Comparison of ENCODE assay signal across 8 cellular contexts in genomic region chr1:200351826-200352549, GRCh38. TPM values are rescaled to one million over a fixed set of nuclear protein-coding genes. Genes with fewer than 3 reads are reported as not detected.
A peak's percentile ranks its signal among the peaks of the same experiment; 100 is the strongest.
DNase-seq lines count a peak whose midpoint lies in the region; ATAC-seq, FAIRE-seq and TF ChIP-seq lines count a peak whose summit lies in the region.

No MANE protein-coding gene starts in this region.

- peak; percentile 48 for FAIRE-seq in RCC 7860 (lab: Jason Lieb, UNC)
- no peak for FAIRE-seq in endothelial cell of umbilical vein (lab: Jason Lieb, UNC)

- POLR2A ChIA-PET in endothelial cell of umbilical vein (lab: Charles Lee) = no interaction called here

- H3K9me1 ChIP-seq in endothelial cell of umbilical vein (replicated peaks; ENCODE audit: control insufficient read depth, extremely low read depth, insufficient read depth, low read length) = no peaks in the 10 kb centered on the region

- TF ChIP-seq CTCF in GM10266 (IDR thresholded peaks at IDR 0.05; ENCODE audit: control insufficient read depth, insufficient read depth, low read depth, missing control alignments) (no peak), endothelial cell of umbilical vein (IDR thresholded peaks at IDR 0.05; ENCODE audit: extremely low read depth in 1 of 2, insufficient read depth in 1 of 2, low read depth in 1 of 2, low read length in 2 of 2) (no peak)

- H3K36me3 Mint-ChIP-seq in stimulated activated memory B cell treated with anti-CD40 and anti-IgM and Interleukin-4, amounts not matched to agents 10 μg/mL and 1 μg/mL and 100 μg/mL, for 72 hours = no peaks in the 10 kb centered on the region

- H3K4me3 ChIP-seq in endothelial cell of umbilical vein (replicated peaks in 1 of 3; ENCODE audit: insufficient read depth in 1 of 3, low read depth in 1 of 3, low read length in 3 of 3) = peak overlapping the region in 1 of 3 experiments; percentile 30

- BruUV-seq in endothelial cell of umbilical vein (replicated peaks; lab: Mats Ljungman, UMichigan) = no TSS peak

- H3K36me3 ChIP-seq in endothelial cell of umbilical vein (ENCODE audit: control insufficient read depth in 2 of 2, extremely low read depth in 1 of 2, insufficient read depth in 2 of 2, low read length in 2 of 2) = no peaks in the 10 kb centered on the region

- no peaks in the 10 kb centered on the region for H3K9me3 Mint-ChIP-seq in stimulated activated memory B cell treated with anti-CD40 and anti-IgM and Interleukin-4, amounts not matched to agents 10 μg/mL and 1 μg/mL and 100 μg/mL, for 72 hours

- dilution Hi-C loops in endothelial cell of umbilical vein (cut with MboI; ENCODE audit: extremely low pct_ligation_motif_present, low sequenced_read_pairs) = no loop called here

- H3K27ac ChIP-seq in endothelial cell of umbilical vein (ENCODE audit: insufficient read depth, low read depth, low read length) = no peak overlapping the region

- DNase-seq in GM10266 (ENCODE audit: extremely low spot score) = peak; percentile 18
- DNase-seq in HCEC 1CT = peak; percentile 98
- DNase-seq in RCC 7860 (ENCODE audit: low spot score) = peak; percentile 64
- DNase-seq in endothelial cell of umbilical vein (ENCODE audit: low read depth, low spot score) = peak; percentile 56
- DNase-seq in HK-2 (ENCODE audit: unreplicated experiment) = no peak
- no peak for DNase-seq in posterior cingulate gyrus
- DNase-seq in activated CD8-positive, alpha-beta memory T cell treated with anti-CD3 and anti-CD28 coated beads for 24 hours = no peak

- H2AFZ ChIP-seq in endothelial cell of umbilical vein (ENCODE audit: low read depth, low read length) = peak overlapping the region; percentile 85

- H3K27me3 Mint-ChIP-seq in stimulated activated memory B cell treated with anti-CD40 and anti-IgM and Interleukin-4, amounts not matched to agents 10 μg/mL and 1 μg/mL and 100 μg/mL, for 72 hours = no peaks in the 10 kb centered on the region

- H3K79me2 ChIP-seq in endothelial cell of umbilical vein (ENCODE audit: control insufficient read depth, insufficient read depth, low read length) = no peaks in the 10 kb centered on the region

- H3K27ac Mint-ChIP-seq in stimulated activated memory B cell treated with anti-CD40 and anti-IgM and Interleukin-4, amounts not matched to agents 10 μg/mL and 1 μg/mL and 100 μg/mL, for 72 hours = peak overlapping the region; percentile 48

- H3K4me3 Mint-ChIP-seq in stimulated activated memory B cell treated with anti-CD40 and anti-IgM and Interleukin-4, amounts not matched to agents 10 μg/mL and 1 μg/mL and 100 μg/mL, for 72 hours = peak overlapping the region; percentile 3

- H3K4me1 ChIP-seq in endothelial cell of umbilical vein (ENCODE audit: control insufficient read depth, extremely low read depth, insufficient read depth, low read length) = peaks cover 3% of the 10 kb centered on the region

- intact Hi-C loops in endothelial cell of umbilical vein (cut with micrococcal nuclease) (loop anchor here (2.0 kb wide), 1 partner anchor 21 kb away; no protein-coding TSS in a partner anchor), posterior cingulate gyrus (cut with DNase I) (no loop called here)

- H3K4me1 Mint-ChIP-seq in stimulated activated memory B cell treated with anti-CD40 and anti-IgM and Interleukin-4, amounts not matched to agents 10 μg/mL and 1 μg/mL and 100 μg/mL, for 72 hours = peaks cover 24% of the 10 kb centered on the region

- H3K27me3 ChIP-seq in endothelial cell of umbilical vein (ENCODE audit: control insufficient read depth in 2 of 2, insufficient read depth in 2 of 2, low read length in 2 of 2) = no peaks in the 10 kb centered on the region

- H3K9me3 ChIP-seq in endothelial cell of umbilical vein (replicated peaks; ENCODE audit: control insufficient read depth, insufficient read depth, low read length) = no peaks in the 10 kb centered on the region

- CTCF ChIA-PET in endothelial cell of umbilical vein (lab: Charles Lee) = interaction anchor here (1.5 kb wide), 1 partner anchor 13 kb away, joined by 3 read pairs; no protein-coding TSS in a partner anchor

- H4K20me1 ChIP-seq in endothelial cell of umbilical vein (replicated peaks; ENCODE audit: control insufficient read depth, extremely low read depth, insufficient read depth, low read length) = no peaks in the 10 kb centered on the region

- no peak for TF ChIP-seq POLR2A in endothelial cell of umbilical vein (IDR thresholded peaks at IDR 0.05; ENCODE audit: low read depth, low read length)

- H3K9ac ChIP-seq in endothelial cell of umbilical vein (replicated peaks; ENCODE audit: extremely low read depth, insufficient read depth, low read length) = no peak overlapping the region

- no peak for ATAC-seq in stimulated activated memory B cell treated with anti-CD40 and anti-IgM and Interleukin-4, amounts not matched to agents 10 μg/mL and 1 μg/mL and 100 μg/mL, for 72 hours

- H3K4me2 ChIP-seq in endothelial cell of umbilical vein (ENCODE audit: insufficient read depth, low read length) = peak overlapping the region; percentile 69

TF ChIP-seq in endothelial cell of umbilical vein, 7 proteins besides CTCF, POLR2A, EP300 and RAD21:
- TF ChIP-seq MAX (IDR thresholded peaks at IDR 0.05; ENCODE audit: insufficient read depth, insufficient read length) (no peak), JUN (IDR thresholded peaks at IDR 0.05; ENCODE audit: borderline replicate concordance, insufficient read depth, insufficient read length, low read depth) (no peak), FOS (IDR thresholded peaks at IDR 0.05; ENCODE audit: borderline replicate concordance, insufficient read depth, low read length) (no peak), EZH2 (IDR thresholded peaks at IDR 0.05; ENCODE audit: borderline replicate concordance, low read depth, low read length, severe bottlenecking) (no peak)

RNA-seq across cellular contexts. Expression of gene ZNF281, which starts 57.8 kb away (rescaled TPM):
- 22.3 and 23.2 TPM in 2 replicates for total RNA-seq in endothelial cell of umbilical vein
- 3.8 and 5.2 TPM in 2 replicates for polyA plus RNA-seq in endothelial cell of umbilical vein
- polyA plus RNA-seq in endothelial cell of umbilical vein (2011; cell fraction: cytosol; rRNA removed) = 4.5 and 4.7 TPM in 2 replicates
- 9.0 and 10.6 TPM in 2 replicates for polyA plus RNA-seq in endothelial cell of umbilical vein (2011; cell fraction: nucleus; rRNA removed)
- 9.9 and 11.0 TPM in 2 replicates for polyA plus RNA-seq in endothelial cell of umbilical vein (2012)
- 13.4 and 14.6 TPM in 2 replicates for polyA minus RNA-seq in endothelial cell of umbilical vein
- polyA minus RNA-seq in endothelial cell of umbilical vein (2011; cell fraction: cytosol; rRNA and poly(A)+ RNA removed) = 9.5 TPM
- 16.6 and 22.8 TPM in 2 replicates for polyA minus RNA-seq in endothelial cell of umbilical vein (2011; cell fraction: nucleus; rRNA and poly(A)+ RNA removed)

Comparison
In these comparisons a context has a peak if more than half of its experiments do, and no peak if none do; other contexts are left out.
1. DNase-seq: peak in GM10266 (single experiment), HCEC 1CT (single experiment), RCC 7860 (single experiment) and endothelial cell of umbilical vein (single experiment); none in HK-2 (single experiment), posterior cingulate gyrus (0 of 10) and activated CD8-positive, alpha-beta memory T cell treated with anti-CD3 and anti-CD28 coated beads for 24 hours (single experiment).